ENCODE assay signal across 8 cellular contexts in the genomic region with DNA sequence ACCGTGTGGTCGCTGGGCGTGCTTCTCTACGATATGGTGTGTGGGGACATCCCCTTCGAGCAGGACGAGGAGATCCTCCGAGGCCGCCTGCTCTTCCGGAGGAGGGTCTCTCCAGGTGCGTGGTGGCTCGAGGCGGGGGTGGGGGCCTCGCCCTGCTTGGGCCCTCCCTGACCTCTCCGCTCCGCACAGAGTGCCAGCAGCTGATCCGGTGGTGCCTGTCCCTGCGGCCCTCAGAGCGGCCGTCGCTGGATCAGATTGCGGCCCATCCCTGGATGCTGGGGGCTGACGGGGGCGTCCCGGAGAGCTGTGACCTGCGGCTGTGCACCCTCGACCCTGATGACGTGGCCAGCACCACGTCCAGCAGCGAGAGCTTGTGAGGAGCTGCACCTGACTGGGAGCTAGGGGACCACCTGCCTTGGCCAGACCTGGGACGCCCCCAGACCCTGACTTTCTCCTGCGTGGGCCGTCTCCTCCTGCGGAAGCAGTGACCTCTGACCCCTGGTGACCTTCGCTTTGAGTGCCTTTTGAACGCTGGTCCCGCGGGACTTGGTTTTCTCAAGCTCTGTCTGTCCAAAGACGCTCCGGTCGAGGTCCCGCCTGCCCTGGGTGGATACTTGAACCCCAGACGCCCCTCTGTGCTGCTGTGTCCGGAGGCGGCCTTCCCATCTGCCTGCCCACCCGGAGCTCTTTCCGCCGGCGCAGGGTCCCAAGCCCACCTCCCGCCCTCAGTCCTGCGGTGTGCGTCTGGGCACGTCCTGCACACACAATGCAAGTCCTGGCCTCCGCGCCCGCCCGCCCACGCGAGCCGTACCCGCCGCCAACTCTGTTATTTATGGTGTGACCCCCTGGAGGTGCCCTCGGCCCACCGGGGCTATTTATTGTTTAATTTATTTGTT. TPM values are rescaled to one million over a fixed set of nuclear protein-coding genes. Genes with fewer than 3 reads are reported as not detected.
A peak's percentile ranks its signal among the peaks of the same experiment; 100 is the strongest.
DNase-seq lines count a peak whose midpoint lies in the region; ATAC-seq, FAIRE-seq and TF ChIP-seq lines count a peak whose summit lies in the region.

No MANE protein-coding gene starts in this region.

- peaks cover 0 to 3% of the 10 kb centered on the region in 2 donors for H3K27me3 Mint-ChIP-seq in CD4-positive, alpha-beta memory T cell
- no peaks in the 10 kb centered on the region for H3K27me3 Mint-ChIP-seq in T-cell
- H3K27me3 Mint-ChIP-seq in endodermal cell (ENCODE audit: insufficient read depth), result no peaks in the 10 kb centered on the region
- no peaks in the 10 kb centered on the region for H3K27me3 Mint-ChIP-seq in natural killer cell (ENCODE audit: low read depth in 2 of 2)

- 91 to 92% methylated on average over 41 to 63 of the region's 63 CpGs for WGBS in endodermal cell (ENCODE audit: insufficient coverage in 1 of 2, insufficient read length in 1 of 2), 2 experiments

- ATAC-seq in T-cell (replicated peaks in 1 of 4) (no peak), natural killer cell (no peak), GM18873 (IDR thresholded peaks at IDR 0.05; ENCODE audit: low FRiP score, unreplicated experiment) (no peak)

- H3K9ac ChIP-seq in endodermal cell (ENCODE audit: extremely low read depth, low read length, poor library complexity, severe bottlenecking), result peak overlapping the region; percentile 18

- H3K27ac Mint-ChIP-seq in CD4-positive, alpha-beta memory T cell, result peak overlapping the region; percentile 84 to 95 (median 91)
- H3K27ac Mint-ChIP-seq in T-cell (peak overlapping the region; percentile 69 to 87), endodermal cell (peak overlapping the region; percentile 84), natural killer cell (peak overlapping the region; percentile 88 to 90)

- intact Hi-C loops in CD4-positive, alpha-beta memory T cell (cut with micrococcal nuclease), result loop anchor here (5.0 kb wide), 1 partner anchor 126 kb away; no protein-coding TSS in a partner anchor
- intact Hi-C loops in natural killer cell (cut with micrococcal nuclease), result no loop called here

- peak overlapping the region; percentile 23 to 88 for H3K4me3 ChIP-seq in CD4-positive, alpha-beta memory T cell (ENCODE audit: low read length in 2 of 2)
- H3K4me3 ChIP-seq in endodermal cell (ENCODE audit: low read length), result peak overlapping the region; percentile 62

- peaks cover 6 to 26% of the 10 kb centered on the region in 2 donors for H3K36me3 Mint-ChIP-seq in CD4-positive, alpha-beta memory T cell
- H3K36me3 Mint-ChIP-seq in T-cell (peaks cover 7% of the 10 kb centered on the region), endodermal cell (ENCODE audit: low read depth) (peaks cover 9% of the 10 kb centered on the region), natural killer cell (no peaks in the 10 kb centered on the region)

- peaks cover 22% of the 10 kb centered on the region for H3K36me3 ChIP-seq in CD4-positive, alpha-beta memory T cell (ENCODE audit: insufficient read depth, low read length)
- H3K36me3 ChIP-seq in endodermal cell (ENCODE audit: control insufficient read depth, insufficient read depth, low read length), result peaks cover 18% of the 10 kb centered on the region

- POLR2A ChIA-PET in CD4-positive, alpha-beta memory T cell (lab: Charles Lee; ENCODE audit: partially characterized antibody), result interaction anchor here (0.8 to 5.7 kb wide), 15 partner anchors 7 to 546 kb away, joined by 3 to 90 read pairs (median 4); no protein-coding TSS in a partner anchor
- POLR2A ChIA-PET in T-cell (lab: Charles Lee), result interaction anchor here in 1 of 2 donors (1.2 kb wide), 1 partner anchor 577 kb away, joined by 6 read pairs; no protein-coding TSS in a partner anchor

- no peaks in the 10 kb centered on the region for H3K27me3 ChIP-seq in CD4-positive, alpha-beta memory T cell (ENCODE audit: insufficient read depth, low read length)
- H3K27me3 ChIP-seq in endodermal cell (ENCODE audit: control insufficient read depth, insufficient read depth, low read length, poor library complexity, severe bottlenecking), result no peaks in the 10 kb centered on the region

- FAIRE-seq in urothelium cell line (lab: Jason Lieb, UNC), result no peak

- H3K4me1 ChIP-seq in CD4-positive, alpha-beta memory T cell (ENCODE audit: insufficient read depth, low read length), result peaks cover 45% of the 10 kb centered on the region
- peaks cover 9% of the 10 kb centered on the region for H3K4me1 ChIP-seq in endodermal cell (ENCODE audit: control insufficient read depth, insufficient read depth, low read length)

- H3K9me3 ChIP-seq in CD4-positive, alpha-beta memory T cell (ENCODE audit: control insufficient read depth in 1 of 2, low read length in 2 of 2), result no peaks in the 10 kb centered on the region
- H3K9me3 ChIP-seq in endodermal cell (ENCODE audit: control insufficient read depth, low read length), result no peaks in the 10 kb centered on the region

- peaks cover 4 to 52% (median 16%) of the 10 kb centered on the region in 4 donors for H3K4me1 Mint-ChIP-seq in CD4-positive, alpha-beta memory T cell
- H3K4me1 Mint-ChIP-seq in T-cell, result peaks cover 27 to 46% (median 34%) of the 10 kb centered on the region in 3 donors
- peaks cover 4% of the 10 kb centered on the region for H3K4me1 Mint-ChIP-seq in endodermal cell
- peaks cover 10 to 37% of the 10 kb centered on the region in 2 donors for H3K4me1 Mint-ChIP-seq in natural killer cell

- TF ChIP-seq CTCF in endodermal cell (conservative IDR thresholded peaks at IDR 0.05) (no peak), natural killer cell (IDR thresholded peaks at IDR 0.05) (no peak)

- peaks cover 0 to 8% (median 0%) of the 10 kb centered on the region in 8 donors for H3K9me3 Mint-ChIP-seq in CD4-positive, alpha-beta memory T cell
- H3K9me3 Mint-ChIP-seq in T-cell (no peaks in the 10 kb centered on the region), endodermal cell (no peaks in the 10 kb centered on the region), natural killer cell (no peaks in the 10 kb centered on the region)

- no peak for DNase-seq in CD4-positive, alpha-beta memory T cell
- peak in 4 of 34 experiments; percentile 2 to 24 (median 6) for DNase-seq in T-cell
- DNase-seq in endodermal cell, result peak; percentile 43
- DNase-seq in natural killer cell, result peak; percentile 21
- DNase-seq in urothelium cell line (ENCODE audit: low spot score), result no peak
- no peak for DNase-seq in NCI-H146 (lab: John Stamatoyannopoulos, UW)
- DNase-seq in DMS153 treated with DMSO at 0.1 percent for 48 hours (lab: John Stamatoyannopoulos, UW; ENCODE audit: unreplicated experiment), result no peak

- peak overlapping the region; percentile 98 for H3K27ac ChIP-seq in CD4-positive, alpha-beta memory T cell (ENCODE audit: low read depth, low read length)
- H3K27ac ChIP-seq in endodermal cell (ENCODE audit: low read depth, low read length), result no peak overlapping the region

- peak overlapping the region; percentile 71 to 92 (median 78) for H3K4me3 Mint-ChIP-seq in CD4-positive, alpha-beta memory T cell
- H3K4me3 Mint-ChIP-seq in T-cell (peak overlapping the region; percentile 75 to 92 (median 87)), endodermal cell (peak overlapping the region; percentile 83), natural killer cell (peak overlapping the region; percentile 74)

- CTCF ChIA-PET in CD4-positive, alpha-beta memory T cell (lab: Charles Lee; ENCODE audit: partially characterized antibody), result interaction anchor here (1.5 to 2.9 kb wide), 3 partner anchors 14 to 32 kb away, joined by 3 to 8 read pairs (median 8); no protein-coding TSS in a partner anchor
- CTCF ChIA-PET in T-cell (lab: Charles Lee), result interaction anchor here in 1 of 2 donors (0.5 to 1.2 kb wide), 4 partner anchors 8 to 563 kb away, joined by 3 to 7 read pairs (median 4); a partner anchor contains a TSS

RNA-seq across cellular contexts. Expression of a gene that starts 2.4 kb away (rescaled TPM):
- 10 to 100 TPM; 58.8 to 62.3 TPM for total RNA-seq in CD4-positive, alpha-beta memory T cell
- polyA plus RNA-seq in CD4-positive, alpha-beta memory T cell, result 10 to 100 TPM; 48.1 to 49.7 TPM
- total RNA-seq in T-cell (100 to 1,000 TPM in 2 of 5 donors, 10 to 100 TPM in 3; 61.5 to 167 (median 65.0) TPM), endodermal cell (10 to 100 TPM; 31.5 to 36.6 TPM), natural killer cell (100 to 1,000 TPM; 107 to 130 (median 129) TPM)
- 21.6 TPM for polyA plus RNA-seq in endodermal cell (2013, experiment 1 of 2)
- polyA plus RNA-seq in endodermal cell (2013, experiment 2 of 2), result 19.6 TPM

RNA-seq across cellular contexts. Expression of a gene that starts 44.6 kb away (rescaled TPM):
- total RNA-seq in CD4-positive, alpha-beta memory T cell, result 10 to 100 TPM; 36.0 to 36.2 TPM
- 10 to 100 TPM; 40.2 to 46.1 TPM for polyA plus RNA-seq in CD4-positive, alpha-beta memory T cell
- total RNA-seq in T-cell (10 to 100 TPM; 28.2 to 42.7 (median 39.6) TPM), endodermal cell (10 to 100 TPM; 39.8 to 62.9 TPM), natural killer cell (10 to 100 TPM; 45.1 to 69.8 (median 48.5) TPM)
- polyA plus RNA-seq in endodermal cell (2013, experiment 1 of 2), result 27.1 TPM
- 27.4 TPM for polyA plus RNA-seq in endodermal cell (2013, experiment 2 of 2)

RNA-seq across cellular contexts. Expression of a gene that starts 44.8 kb away (rescaled TPM):
- 10 to 100 TPM; 19.6 to 27.2 TPM for total RNA-seq in CD4-positive, alpha-beta memory T cell
- polyA plus RNA-seq in CD4-positive, alpha-beta memory T cell, result 10 to 100 TPM; 16.9 to 19.0 TPM
- 10 to 100 TPM; 15.7 to 22.1 (median 15.9) TPM for total RNA-seq in T-cell
- 10 to 100 TPM; 19.7 to 26.2 TPM for total RNA-seq in endodermal cell
- polyA plus RNA-seq in endodermal cell (2013, experiment 1 of 2), result 16.2 TPM
- 12.6 TPM for polyA plus RNA-seq in endodermal cell (2013, experiment 2 of 2)
- 10 to 100 TPM; 17.2 to 22.7 (median 19.2) TPM for total RNA-seq in natural killer cell

RNA-seq across cellular contexts. Expression of a gene that starts 49.6 kb away (rescaled TPM):
- total RNA-seq in CD4-positive, alpha-beta memory T cell, result not detected
- not detected for polyA plus RNA-seq in CD4-positive, alpha-beta memory T cell
- total RNA-seq in T-cell (under 1 TPM in 1 of 5 donors, not detected in 4; 0.10 TPM), endodermal cell (under 1 TPM in 1 of 2 donors, not detected in 1; 0.15 TPM), natural killer cell (not detected)
- polyA plus RNA-seq in endodermal cell (2013, experiment 1 of 2), result not detected
- polyA plus RNA-seq in endodermal cell (2013, experiment 2 of 2), result 0.12 TPM

Comparison
In these comparisons a context has a peak if more than half of its experiments do, and no peak if none do; other contexts are left out.
1. DNase-seq: peak in endodermal cell (single experiment) and natural killer cell (single experiment); none in CD4-positive, alpha-beta memory T cell (0 of 5), urothelium cell line (single experiment), NCI-H146 (single experiment) and DMS153 treated with DMSO at 0.1 percent for 48 hours (single experiment).
2. Peak in every context shown above with its lines, with median percentiles within 50 percentile points of each other: H3K27ac Mint-ChIP-seq and H3K4me3 Mint-ChIP-seq.